Comparison of ENCODE assay signal across 28 cellular contexts in the genomic region with DNA sequence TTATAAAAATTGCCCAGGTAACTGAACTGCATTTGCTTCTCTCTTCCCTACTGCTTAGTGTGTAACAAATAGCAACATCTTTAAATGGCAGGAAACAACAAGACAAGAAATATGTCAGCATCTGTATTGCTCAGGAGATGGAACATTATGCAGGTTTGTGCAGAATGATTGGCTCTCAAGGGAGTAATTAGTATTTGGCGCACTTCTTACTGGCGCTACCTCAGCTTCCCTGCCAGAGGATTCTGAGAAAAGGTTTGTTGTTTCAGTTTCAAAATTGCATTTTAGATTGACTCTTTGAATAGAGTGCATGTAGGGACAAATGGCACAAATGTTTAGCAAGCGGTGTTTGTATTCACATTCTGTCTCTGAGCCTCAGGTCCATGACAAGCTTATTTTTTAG.
DNase-seq lines count a peak whose midpoint lies in the region; ATAC-seq, FAIRE-seq and TF ChIP-seq lines count a peak whose summit lies in the region.
"Had no signal": no experiment of that assay in that cellular context is flagged by ENCODE, and none has a peak within 500 bp of the region (broad histone marks: within the 10 kb centered on the region; RNA-seq: fewer than 3 reads in every experiment).

No MANE protein-coding gene starts in this region.

- no peaks in the 10 kb centered on the region for H3K27me3 ChIP-seq in liver (ENCODE audit: control insufficient read depth in 4 of 4, insufficient read depth in 4 of 4, low read length in 3 of 4)
- no peaks in the 10 kb centered on the region; a peak in 1 of 5 replicates for H3K27me3 ChIP-seq in HepG2 (ENCODE audit: control insufficient read depth in 1 of 2, insufficient read depth in 2 of 2, low read length in 2 of 2)
- no peaks in the 10 kb centered on the region for H3K27me3 ChIP-seq in K562 (ENCODE audit: control insufficient read depth in 2 of 2, insufficient read depth in 2 of 2, low read length in 2 of 2)
- H3K27me3 ChIP-seq: colonic mucosa, heart right ventricle, neural progenitor cell, SJSA1, upper lobe of left lung had no signal

- H3K4me2 ChIP-seq in HepG2 (ENCODE audit: low read depth, low read length) (no peak overlapping the region), K562 (ENCODE audit: insufficient read depth, low read length) (no peak overlapping the region)
- H3K4me2 ChIP-seq: A549, GM23338, neural progenitor cell had no signal

- TF ChIP-seq POLR2A in HepG2 (IDR thresholded peaks at IDR 0.05; ENCODE audit: insufficient read depth in 1 of 2, low read depth in 2 of 2, low read length in 2 of 2) (no peak), K562 (conservative IDR thresholded peaks at IDR 0.05) (no peak)

- WGBS in liver, result 35% methylated on average over 3 of the region's 3 CpGs
- 83% methylated on average over 3 of the region's 3 CpGs for WGBS in HepG2 (ENCODE audit: low lambda C conversion rate)
- WGBS in K562 (ENCODE audit: insufficient coverage, low coverage, missing lambda C conversion rate), result 15% methylated on average over 3 of the region's 3 CpGs

- H3K9me1 ChIP-seq in K562 (ENCODE audit: control insufficient read depth, insufficient read depth, low read length), result no peaks in the 10 kb centered on the region

- no peaks in the 10 kb centered on the region for H3K79me2 ChIP-seq in HepG2 (ENCODE audit: insufficient read depth, low read length)
- no peaks in the 10 kb centered on the region for H3K79me2 ChIP-seq in K562 (ENCODE audit: control insufficient read depth, insufficient read depth, low read length)

- no peaks in the 10 kb centered on the region for H4K20me1 ChIP-seq in HepG2 (ENCODE audit: insufficient read depth, low read length)
- no peaks in the 10 kb centered on the region for H4K20me1 ChIP-seq in K562 (replicated peaks; ENCODE audit: control insufficient read depth, insufficient read depth, low read length)

- TF ChIP-seq RAD21 in liver (IDR thresholded peaks at IDR 0.05), result peak in 1 of 2 donors; percentile 14
- no peak for TF ChIP-seq RAD21 in HepG2 (CRISPR knock-in tag; IDR thresholded peaks at IDR 0.05)
- no peak for TF ChIP-seq RAD21 in K562 (CRISPR knock-in tag; conservative IDR thresholded peaks at IDR 0.05 in 1 of 2, IDR thresholded peaks at IDR 0.05 in 1 of 2)

- H2AFZ ChIP-seq in HepG2 (ENCODE audit: low read length), result no peak overlapping the region
- no peak overlapping the region for H2AFZ ChIP-seq in K562 (ENCODE audit: low read depth, low read length)
- H2AFZ ChIP-seq: GM23338, neural progenitor cell had no signal

- in situ Hi-C loops in HepG2 (cut with HindIII; ENCODE audit: extremely low pct_ligation_motif_present, low pct_unique_long_range_greater_than_20kb), result no loop called here
- in situ Hi-C loops in K562 (cut with MboI), result no loop called here

- intact Hi-C loops in HepG2 (cut with micrococcal nuclease; ENCODE audit: unreplicated experiment), result no loop called here
- intact Hi-C loops in K562 (cut with micrococcal nuclease), result no loop called here

- ATAC-seq in HepG2 (no peak), K562 (no peak)
- ATAC-seq: A549, GM23338, T-cell had no signal

- BruUV-seq in HepG2 (replicated peaks; lab: Mats Ljungman, UMichigan) (no TSS peak), K562 (replicated peaks; lab: Mats Ljungman, UMichigan) (no TSS peak)

- H3K4me3 ChIP-seq in liver (ENCODE audit: low read depth in 1 of 3, low read length in 3 of 3) (no peak overlapping the region), HepG2 (replicated peaks in 1 of 3; ENCODE audit: insufficient read depth in 1 of 3, low read depth in 2 of 3, low read length in 3 of 3) (no peak overlapping the region), K562 (no peak overlapping the region)
- H3K4me3 ChIP-seq: A549, colonic mucosa, GM23338, heart right ventricle, neural progenitor cell, SJSA1, upper lobe of left lung had no signal

- H3K9ac ChIP-seq in liver (ENCODE audit: low read depth in 1 of 2, low read length in 2 of 2) (no peak overlapping the region), HepG2 (ENCODE audit: insufficient read depth, low read depth, low read length) (no peak overlapping the region), K562 (ENCODE audit: insufficient read depth in 1 of 2, low read depth in 2 of 2, low read length in 2 of 2) (no peak overlapping the region)
- H3K9ac ChIP-seq: neural progenitor cell had no signal

- H3K4me1 ChIP-seq in liver (ENCODE audit: control insufficient read depth in 4 of 4, insufficient read depth in 4 of 4, low read length in 3 of 4), result peaks cover 0 to 15% (median 9%) of the 10 kb centered on the region in 4 donors
- no peaks in the 10 kb centered on the region for H3K4me1 ChIP-seq in HepG2 (ENCODE audit: insufficient read depth, low read length)
- no peaks in the 10 kb centered on the region for H3K4me1 ChIP-seq in K562 (replicated peaks in 1 of 2; ENCODE audit: control insufficient read depth in 2 of 2, insufficient read depth in 2 of 2, low read length in 2 of 2)
- H3K4me1 ChIP-seq: colonic mucosa, SJSA1, upper lobe of left lung had no signal

- FAIRE-seq in HepG2 (lab: Jason Lieb, UNC) (no peak), K562 (lab: Jason Lieb, UNC) (no peak)
- FAIRE-seq: A549, bronchial epithelial cell, RCC 7860, TTC549 had no signal

- H3K9me3 ChIP-seq in liver (ENCODE audit: control insufficient read depth in 4 of 4, low read length in 3 of 4), result no peaks in the 10 kb centered on the region
- H3K9me3 ChIP-seq in HepG2 (ENCODE audit: low read length), result no peaks in the 10 kb centered on the region
- no peaks in the 10 kb centered on the region; the same call in 1 of the 2 replicates for H3K9me3 ChIP-seq in K562 (replicated peaks; ENCODE audit: control insufficient read depth, insufficient read depth, low read depth, low read length)
- H3K9me3 ChIP-seq: A549, colonic mucosa, heart right ventricle, SJSA1, upper lobe of left lung had no signal

- CTCF ChIA-PET in HepG2 (lab: Yijun Ruan, JAX; ENCODE audit: low intra/inter-chr PET ratio, low total read pairs), result no interaction called here
- CTCF ChIA-PET in K562 (lab: Yijun Ruan, JAX; ENCODE audit: low intra/inter-chr PET ratio), result no interaction called here

- H3K27ac ChIP-seq in liver (ENCODE audit: low read depth in 1 of 2, low read length in 2 of 2) (peak overlapping the region in 1 of 2 donors; percentile 56), HepG2 (ENCODE audit: extremely low read length, insufficient read depth, low read length) (no peak overlapping the region), K562 (ENCODE audit: extremely low read depth, low read depth, low read length) (no peak overlapping the region)
- H3K27ac ChIP-seq: A549, colonic mucosa, heart right ventricle, neural progenitor cell, SJSA1, upper lobe of left lung had no signal

- POLR2A ChIA-PET in HepG2 (lab: Yijun Ruan, JAX), result no interaction called here
- POLR2A ChIA-PET in K562 (lab: Yijun Ruan, JAX), result interaction anchor here (1.0 kb wide), 2 partner anchors 9 to 395 kb away, joined by 3 to 4 read pairs; no protein-coding TSS in a partner anchor

- peak; percentile 1 for DNase-seq in NCI-H1694 (lab: John Stamatoyannopoulos, UW)
- no peak for DNase-seq in NCI-H1694 treated with DMSO at 0.1 percent for 48 hours (lab: John Stamatoyannopoulos, UW)
- no peak for DNase-seq in HepG2 (ENCODE audit: low spot score)
- DNase-seq in K562 (ENCODE audit: extremely low read depth in 1 of 4, low spot score in 3 of 4), result no peak
- no peak for DNase-seq in activated effector memory CD4-positive, alpha-beta T cell treated with Interleukin-2 at 50 U/mL for 16 hours
- DNase-seq in activated CD4-positive, CD25-positive, alpha-beta regulatory T cell (lab: John Stamatoyannopoulos, UW), result no peak
- no peak for DNase-seq in MV-4-11 (lab: John Stamatoyannopoulos, UW)
- DNase-seq: activated gamma-delta T cell treated with Interleukin-2 at 50 U/mL for 16 hours; amygdala; CD8-positive, alpha-beta memory T cell; colonic mucosa; effector memory CD4-positive, alpha-beta T cell; erythroblast; foreskin fibroblast; heart right ventricle; mammary epithelial cell; NCI-H1930; NCI-H510A treated with DMSO at 0.1 percent for 48 hours; T-cell; upper lobe of left lung had no signal

- TF ChIP-seq EP300 in HepG2 (IDR thresholded peaks at IDR 0.05; ENCODE audit: low read depth in 2 of 2, low read length in 2 of 2), result no peak
- no peak for TF ChIP-seq EP300 in HepG2 (CRISPR knock-in tag; IDR thresholded peaks at IDR 0.05; ENCODE audit: borderline replicate concordance)
- TF ChIP-seq EP300 in K562 (IDR thresholded peaks at IDR 0.05; ENCODE audit: low read length), result no peak

- no peak for TF ChIP-seq CTCF in liver (IDR thresholded peaks at IDR 0.05; ENCODE audit: low read depth, low read length, missing input control)
- TF ChIP-seq CTCF in HepG2 (CRISPR knock-in tag; IDR thresholded peaks at IDR 0.05), result no peak
- TF ChIP-seq CTCF in K562 (IDR thresholded peaks at IDR 0.05 in 2 of 3, conservative IDR thresholded peaks at IDR 0.05 in 1 of 3; ENCODE audit: insufficient read depth in 2 of 3, low read depth in 1 of 3, low read length in 3 of 3), result no peak

- no peaks in the 10 kb centered on the region for H3K36me3 ChIP-seq in liver (ENCODE audit: control insufficient read depth in 4 of 4, insufficient read depth in 3 of 4, low read depth in 1 of 4, low read length in 3 of 4)
- no peaks in the 10 kb centered on the region for H3K36me3 ChIP-seq in HepG2 (replicated peaks in 1 of 2; ENCODE audit: control insufficient read depth in 1 of 2, insufficient read depth in 2 of 2, low read length in 2 of 2)
- H3K36me3 ChIP-seq in K562 (ENCODE audit: control insufficient read depth, insufficient read depth, low read length), result no peaks in the 10 kb centered on the region
- H3K36me3 ChIP-seq: colonic mucosa, heart right ventricle, neural progenitor cell, SJSA1, upper lobe of left lung had no signal

TF ChIP-seq in liver, 16 proteins besides CTCF, POLR2A, EP300 and RAD21 (continues in another document):
- TF ChIP-seq RXRA (IDR thresholded peaks at IDR 0.05), result peak; percentile 34 to 74
- TF ChIP-seq, protein P1, sequence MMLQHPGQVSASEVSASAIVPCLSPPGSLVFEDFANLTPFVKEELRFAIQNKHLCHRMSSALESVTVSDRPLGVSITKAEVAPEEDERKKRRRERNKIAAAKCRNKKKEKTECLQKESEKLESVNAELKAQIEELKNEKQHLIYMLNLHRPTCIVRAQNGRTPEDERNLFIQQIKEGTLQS (IDR thresholded peaks at IDR 0.05), result no peak

TF ChIP-seq in HepG2, 621 proteins besides CTCF, POLR2A, EP300 and RAD21:
- TF ChIP-seq ZNF343 (CRISPR knock-in tag; IDR thresholded peaks at IDR 0.05), result no peak

TF ChIP-seq in K562, 482 proteins besides CTCF, POLR2A, EP300 and RAD21 (continues in another document):
- no peak for TF ChIP-seq CBX2 (IDR thresholded peaks at IDR 0.05; ENCODE audit: insufficient read depth, low read length, poor library complexity, severe bottlenecking)
- TF ChIP-seq, protein P2, sequence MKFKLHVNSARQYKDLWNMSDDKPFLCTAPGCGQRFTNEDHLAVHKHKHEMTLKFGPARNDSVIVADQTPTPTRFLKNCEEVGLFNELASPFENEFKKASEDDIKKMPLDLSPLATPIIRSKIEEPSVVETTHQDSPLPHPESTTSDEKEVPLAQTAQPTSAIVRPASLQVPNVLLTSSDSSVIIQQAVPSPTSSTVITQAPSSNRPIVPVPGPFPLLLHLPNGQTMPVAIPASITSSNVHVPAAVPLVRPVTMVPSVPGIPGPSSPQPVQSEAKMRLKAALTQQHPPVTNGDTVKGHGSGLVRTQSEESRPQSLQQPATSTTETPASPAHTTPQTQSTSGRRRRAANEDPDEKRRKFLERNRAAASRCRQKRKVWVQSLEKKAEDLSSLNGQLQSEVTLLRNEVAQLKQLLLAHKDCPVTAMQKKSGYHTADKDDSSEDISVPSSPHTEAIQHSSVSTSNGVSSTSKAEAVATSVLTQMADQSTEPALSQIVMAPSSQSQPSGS (CRISPR knock-in tag; IDR thresholded peaks at IDR 0.05), result no peak
